32 cellular contexts compared by ENCODE assay signal in genomic region chr10:53222806-53223205, GRCh38.
"Had no signal": no experiment of that assay in that cellular context is flagged by ENCODE, and none has a peak within 500 bp of the region (broad histone marks: within the 10 kb centered on the region; RNA-seq: fewer than 3 reads in every experiment).

No MANE protein-coding gene starts in this region.

- H3K4me2 ChIP-seq: KMS-11 had no signal

- ATAC-seq: PC-3, SK-N-SH treated with all-trans-retinoic acid at 6 μM for 48 hours had no signal

- DNase-seq: Karpas-422, KBM-7, MM.1S, MV-4-11, NCI-H1092, NCI-H1105, NCI-H1417 treated with DMSO at 0.1 percent for 48 hours, NCI-H1436 treated with DMSO at 0.1 percent for 48 hours, NCI-H187, NCI-H1930, NCI-H2029 treated with DMSO at 0.1 percent for 48 hours, NCI-H2081 treated with DMSO at 0.1 percent for 48 hours, NCI-H2107, NCI-H2171, NCI-H226, NCI-H446 treated with DMSO at 0.1 percent for 48 hours, NCI-H510A, NCI-H524, NCI-H526, NCI-H69, NCI-H748 treated with DMSO at 0.1 percent for 48 hours, NCI-H82, OCI-M1, PC-3, Peyer's patch, RPMI8226, SHP77, SIG-M5, SJCRH30 had no signal

- H3K36me3 ChIP-seq: Peyer's patch, SJCRH30 had no signal

- H3K27me3 ChIP-seq: Peyer's patch, SJCRH30 had no signal

- H3K4me3 ChIP-seq: Peyer's patch, SJCRH30, SK-N-MC had no signal

- H3K4me1 ChIP-seq: Peyer's patch, SJCRH30 had no signal

- H3K9ac ChIP-seq: KMS-11 had no signal

- H3K27ac ChIP-seq: KMS-11, Peyer's patch, SJCRH30, SK-N-MC had no signal

- H3K9me3 ChIP-seq: Peyer's patch, SJCRH30 had no signal
